Comparison of ENCODE assay signal across 6 cellular contexts in the genomic region with DNA sequence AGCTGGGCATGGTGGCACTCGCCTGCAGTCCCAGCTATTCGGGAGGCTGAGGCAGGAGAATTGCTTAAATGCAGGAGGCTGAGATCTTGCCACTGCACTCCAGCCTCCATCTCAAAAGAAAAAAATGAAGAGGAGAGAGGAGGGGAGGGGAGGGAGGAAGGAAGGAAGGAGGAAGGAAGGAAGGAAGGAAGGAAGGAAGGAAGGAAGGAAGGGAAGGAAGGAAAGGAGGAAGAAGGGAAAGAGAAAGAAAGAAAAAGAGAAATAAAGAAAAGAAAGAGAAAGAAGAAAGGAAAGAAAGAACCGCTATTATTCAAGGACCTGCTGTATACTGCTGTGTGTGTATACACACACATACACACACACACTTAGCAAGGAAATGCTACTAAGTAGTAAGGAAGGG.
"Had no signal": no experiment of that assay in that cellular context is flagged by ENCODE, and none has a peak within 500 bp of the region (broad histone marks: within the 10 kb centered on the region; RNA-seq: fewer than 3 reads in every experiment).

No MANE protein-coding gene starts in this region.

- FAIRE-seq: HepG2, HTR-8/SVneo had no signal

- DNase-seq: IMR-90, KBM-7, KG1 had no signal

- H3K27ac ChIP-seq: HL-60 had no signal

- ATAC-seq: HepG2 had no signal
